Comparison of ENCODE assay signal across 8 cellular contexts in the genomic region with DNA sequence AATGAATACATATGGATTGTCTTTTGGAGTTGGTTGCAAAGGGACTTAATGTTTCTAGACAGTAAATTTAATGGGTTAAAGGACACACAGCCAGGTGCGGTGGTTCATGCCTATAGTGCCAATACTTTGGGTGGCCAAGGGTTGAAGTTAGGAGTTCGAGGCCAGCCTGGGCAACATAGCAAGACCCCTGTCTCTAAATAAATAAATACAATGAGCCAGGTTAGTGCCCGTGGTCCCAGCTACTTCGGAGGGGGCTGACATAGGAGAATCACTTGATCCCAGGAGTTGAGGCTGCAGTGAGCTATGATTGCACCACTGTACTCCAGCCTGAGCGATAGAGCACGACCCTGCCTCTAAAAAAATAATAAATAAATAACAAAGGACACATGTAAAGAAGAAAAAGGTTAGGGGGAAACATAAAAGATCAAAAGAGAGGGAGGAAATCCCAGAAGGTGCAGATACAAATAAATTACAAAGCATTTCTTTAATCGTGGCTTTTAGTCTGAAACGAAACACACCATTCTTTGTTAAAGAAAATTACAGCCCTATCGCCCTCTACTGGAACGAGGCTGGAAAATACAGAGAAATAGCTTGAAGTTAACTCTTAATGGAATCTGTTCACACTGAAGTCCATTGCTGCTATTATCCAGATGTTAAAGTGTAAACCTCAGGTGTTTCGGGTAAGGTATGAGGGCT. TPM values are rescaled to one million over a fixed set of nuclear protein-coding genes. Genes with fewer than 3 reads are reported as not detected.
DNase-seq lines count a peak whose midpoint lies in the region; ATAC-seq and TF ChIP-seq lines count a peak whose summit lies in the region.

No MANE protein-coding gene starts in this region.

- H3K27me3 Mint-ChIP-seq in activated CD8-positive, alpha-beta memory T cell treated with anti-CD3 and anti-CD28 coated beads, Interleukin-2, amount 10 ng/mL, durations not matched to agents 7 days and 5 days: no peaks in the 10 kb centered on the region
- H3K27me3 Mint-ChIP-seq in T-cell: no peaks in the 10 kb centered on the region

- intact Hi-C loops in spleen (cut with DNase I; ENCODE audit: low total_unique reads): no loop called here

- H2AFZ ChIP-seq in Karpas-422 (ENCODE audit: low read length): no peak overlapping the region

- WGBS in gastroesophageal sphincter (ENCODE audit: low coverage in 1 of 2), 2 donors: 36 to 48% methylated on average over 7 to 10 of the region's 11 CpGs
- 48 to 53% (median 48%) methylated on average over 11 of the region's 11 CpGs for WGBS in spleen, 5 donors

- TF ChIP-seq EP300 in gastroesophageal sphincter (IDR thresholded peaks at IDR 0.05): no peak

- H3K4me1 ChIP-seq in Karpas-422 (ENCODE audit: low read length) (no peaks in the 10 kb centered on the region), gastroesophageal sphincter (no peaks in the 10 kb centered on the region), spleen (peaks cover 0 to 26% (median 0%) of the 10 kb centered on the region in 6 donors)

- no peaks in the 10 kb centered on the region for H3K9me3 Mint-ChIP-seq in activated CD8-positive, alpha-beta memory T cell treated with anti-CD3 and anti-CD28 coated beads, Interleukin-2, amount 10 ng/mL, durations not matched to agents 7 days and 5 days (ENCODE audit: low read depth)
- H3K9me3 Mint-ChIP-seq in T-cell: no peaks in the 10 kb centered on the region

- H3K9me2 ChIP-seq in Karpas-422 (replicated peaks; ENCODE audit: insufficient read depth, low read length): no peaks in the 10 kb centered on the region

- H3K36me3 ChIP-seq in Karpas-422 (ENCODE audit: insufficient read depth, low read length): peaks cover 6% of the 10 kb centered on the region; the same call in 1 of the 2 replicates
- H3K36me3 ChIP-seq in gastroesophageal sphincter: peaks cover 0 to 35% of the 10 kb centered on the region in 2 donors
- H3K36me3 ChIP-seq in spleen: peaks cover 0 to 38% (median 9%) of the 10 kb centered on the region in 6 donors

- H3K36me3 Mint-ChIP-seq in activated CD8-positive, alpha-beta memory T cell treated with anti-CD3 and anti-CD28 coated beads, Interleukin-2, amount 10 ng/mL, durations not matched to agents 7 days and 5 days: peaks cover 9% of the 10 kb centered on the region
- H3K36me3 Mint-ChIP-seq in T-cell: peaks cover 6% of the 10 kb centered on the region

- no peak overlapping the region for H3K4me3 Mint-ChIP-seq in activated CD8-positive, alpha-beta memory T cell treated with anti-CD3 and anti-CD28 coated beads, Interleukin-2, amount 10 ng/mL, durations not matched to agents 7 days and 5 days
- H3K4me3 Mint-ChIP-seq in T-cell: peak overlapping the region in 1 of 3 donors; percentile 31

- peak; percentile 61 for ATAC-seq in activated CD8-positive, alpha-beta memory T cell treated with anti-CD3 and anti-CD28 coated beads, Interleukin-2, amount 10 ng/mL, durations not matched to agents 7 days and 5 days
- peak; percentile 60 to 73 (median 67) for ATAC-seq in T-cell (replicated peaks in 1 of 4)
- no peak for ATAC-seq in gastroesophageal sphincter
- no peak for ATAC-seq in HG03175 (IDR thresholded peaks at IDR 0.05; ENCODE audit: unreplicated experiment)
- ATAC-seq in HG03095 (IDR thresholded peaks at IDR 0.05; ENCODE audit: unreplicated experiment): no peak

- TF ChIP-seq CTCF in gastroesophageal sphincter (IDR thresholded peaks at IDR 0.05): peak in 3 of 4 experiments; percentile 8 to 39 (median 25)
- TF ChIP-seq CTCF in spleen (IDR thresholded peaks at IDR 0.05 in 8 of 11, conservative IDR thresholded peaks at IDR 0.05 in 3 of 11): peak in 9 of 11 experiments; percentile 16 to 59 (median 48)

- TF ChIP-seq POLR2A in gastroesophageal sphincter (IDR thresholded peaks at IDR 0.05) (no peak), spleen (IDR thresholded peaks at IDR 0.05) (no peak)

- H3K4me1 Mint-ChIP-seq in activated CD8-positive, alpha-beta memory T cell treated with anti-CD3 and anti-CD28 coated beads, Interleukin-2, amount 10 ng/mL, durations not matched to agents 7 days and 5 days: peaks cover 4% of the 10 kb centered on the region
- peaks cover 0 to 7% (median 4%) of the 10 kb centered on the region in 3 donors for H3K4me1 Mint-ChIP-seq in T-cell

- DNase-seq in activated CD8-positive, alpha-beta memory T cell treated with anti-CD3 and anti-CD28 coated beads, Interleukin-2, amount 10 ng/mL, durations not matched to agents 7 days and 5 days: peak; percentile 51
- no peak for DNase-seq in activated CD8-positive, alpha-beta memory T cell treated with anti-CD3 and anti-CD28 coated beads, Interleukin-2, amount 50 U/mL, for 48 hours
- DNase-seq in Karpas-422: peak; percentile 74
- peak in 19 of 34 experiments; percentile 10 to 37 (median 20) for DNase-seq in T-cell
- DNase-seq in spleen: no peak

- no peaks in the 10 kb centered on the region for H3K79me2 ChIP-seq in Karpas-422 (ENCODE audit: low read length)

- no peaks in the 10 kb centered on the region for H3K27me3 ChIP-seq in Karpas-422 (ENCODE audit: low read length)
- no peaks in the 10 kb centered on the region for H3K27me3 ChIP-seq in gastroesophageal sphincter
- peaks cover 0 to 3% (median 0%) of the 10 kb centered on the region in 7 donors for H3K27me3 ChIP-seq in spleen (replicated peaks in 1 of 7)

- H4K20me1 ChIP-seq in Karpas-422 (ENCODE audit: insufficient read depth, low read depth, low read length): no peaks in the 10 kb centered on the region

- H3K27ac ChIP-seq in Karpas-422 (ENCODE audit: low read length): no peak overlapping the region
- H3K27ac ChIP-seq in gastroesophageal sphincter: no peak overlapping the region
- no peak overlapping the region for H3K27ac ChIP-seq in spleen

- H3K4me3 ChIP-seq in Karpas-422 (ENCODE audit: low read length): no peak overlapping the region
- H3K4me3 ChIP-seq in gastroesophageal sphincter: no peak overlapping the region
- no peak overlapping the region for H3K4me3 ChIP-seq in spleen

- no peak overlapping the region for H3K4me2 ChIP-seq in Karpas-422 (ENCODE audit: low read depth, low read length, poor library complexity, severe bottlenecking)

- H3K9me3 ChIP-seq in Karpas-422 (ENCODE audit: low read length) (no peaks in the 10 kb centered on the region), gastroesophageal sphincter (no peaks in the 10 kb centered on the region), spleen (no peaks in the 10 kb centered on the region)

- H3K9ac ChIP-seq in Karpas-422 (ENCODE audit: low read length): no peak overlapping the region

- peak overlapping the region; percentile 5 for H3K27ac Mint-ChIP-seq in activated CD8-positive, alpha-beta memory T cell treated with anti-CD3 and anti-CD28 coated beads, Interleukin-2, amount 10 ng/mL, durations not matched to agents 7 days and 5 days
- no peak overlapping the region for H3K27ac Mint-ChIP-seq in T-cell

- CTCF ChIA-PET in activated CD8-positive, alpha-beta memory T cell treated with anti-CD3 and anti-CD28 coated beads, Interleukin-2, amount 10 ng/mL, durations not matched to agents 7 days and 5 days (lab: Charles Lee): interaction anchor here (0.6 to 6.0 kb wide), 39 partner anchors 10 to 687 kb away, joined by 3 to 40 read pairs (median 4); no protein-coding TSS in a partner anchor
- CTCF ChIA-PET in T-cell (lab: Charles Lee): interaction anchor here (0.5 to 3.1 kb wide), 36 partner anchors 9 to 553 kb away, joined by 3 to 15 read pairs (median 4); no protein-coding TSS in a partner anchor

- POLR2A ChIA-PET in T-cell (lab: Charles Lee): interaction anchor here in 1 of 2 donors (0.6 kb wide), 1 partner anchor 136 kb away, joined by 3 read pairs; no protein-coding TSS in a partner anchor

RNA-seq across cellular contexts. Expression of a gene that starts 42.6 kb away (rescaled TPM):
- 10 to 100 TPM; 15.1 to 26.7 TPM for total RNA-seq in activated CD8-positive, alpha-beta memory T cell treated with anti-CD3 and anti-CD28 coated beads, Interleukin-2, amount 10 ng/mL, durations not matched to agents 7 days and 5 days
- 1.3 TPM in 1 of 2 replicates, not detected in the other for total RNA-seq in Karpas-422 (2014; rRNA removed; shearing (Covaris generic); ENCODE audit: low replicate concordance)
- total RNA-seq in T-cell (100 to 1,000 TPM in 1 of 5 donors, 10 to 100 TPM in 4; 71.4 to 106 (median 82.3) TPM), gastroesophageal sphincter (1 to 10 TPM in 1 of 4 donors, under 1 TPM in 2, not detected in 1; 0.35 to 1.7 (median 0.54) TPM), spleen (10 to 100 TPM; 15.8 to 39.8 (median 28.7) TPM)
- polyA plus RNA-seq in spleen: 1 to 10 TPM; 6.6 to 8.8 (median 7.1) TPM

Comparison
In these comparisons a context has a peak if more than half of its experiments do, and no peak if none do; other contexts are left out.
1. DNase-seq: peak in activated CD8-positive, alpha-beta memory T cell treated with anti-CD3 and anti-CD28 coated beads, Interleukin-2, amount 10 ng/mL, durations not matched to agents 7 days and 5 days (single experiment), Karpas-422 (single experiment) and T-cell (19 of 34); none in activated CD8-positive, alpha-beta memory T cell treated with anti-CD3 and anti-CD28 coated beads, Interleukin-2, amount 50 U/mL, for 48 hours (single experiment) and spleen (single experiment).
2. ATAC-seq: peak in activated CD8-positive, alpha-beta memory T cell treated with anti-CD3 and anti-CD28 coated beads, Interleukin-2, amount 10 ng/mL, durations not matched to agents 7 days and 5 days (single experiment) and T-cell (4 of 4); none in gastroesophageal sphincter (single experiment), HG03175 (single experiment) and HG03095 (single experiment).